In genomic region chrX:65697915-65698796, GRCh38 we compare ENCODE assay signal across 9 cellular contexts. TPM values are rescaled to one million over a fixed set of nuclear protein-coding genes. Genes with fewer than 3 reads are reported as not detected.
DNase-seq lines count a peak whose midpoint lies in the region; ATAC-seq and TF ChIP-seq lines count a peak whose summit lies in the region.
"Had no signal": no experiment of that assay in that cellular context is flagged by ENCODE, and none has a peak within 500 bp of the region (broad histone marks: within the 10 kb centered on the region; RNA-seq: fewer than 3 reads in every experiment).

No MANE protein-coding gene starts in this region.

- H3K4me3 ChIP-seq in OCI-LY3 (ENCODE audit: low read length) (peak overlapping the region; percentile 66), heart left ventricle (peak overlapping the region in 3 of 12 donors; percentile 6 to 28 (median 12))

- no peaks in the 10 kb centered on the region for H3K27me3 Mint-ChIP-seq in activated T-cell treated with anti-CD3 and anti-CD28 coated beads, Interleukin-2, amount 50 U/mL, for 4 hours (ENCODE audit: low read depth)

- peaks cover 9% of the 10 kb centered on the region for H3K36me3 ChIP-seq in OCI-LY3 (replicated peaks; ENCODE audit: low read depth, low read length)
- H3K36me3 ChIP-seq in heart left ventricle = peaks cover 0 to 7% (median 0%) of the 10 kb centered on the region in 9 donors

- TF ChIP-seq POLR2A in GM15510 (IDR thresholded peaks at IDR 0.05; ENCODE audit: borderline replicate concordance, extremely low read depth, insufficient read length) (peak; percentile 25), heart left ventricle (IDR thresholded peaks at IDR 0.05) (no peak)

- H3K27me3 ChIP-seq in OCI-LY3 (ENCODE audit: low read depth, low read length) (no peaks in the 10 kb centered on the region), heart left ventricle (no peaks in the 10 kb centered on the region)

- peak overlapping the region; percentile 96 for H3K4me2 ChIP-seq in OCI-LY3 (ENCODE audit: low read length)

- ATAC-seq in HG02870 (IDR thresholded peaks at IDR 0.05; ENCODE audit: unreplicated experiment) (peak; percentile 60), heart left ventricle (peak; percentile 59 to 83 (median 70))
- peak; percentile 83 to 90 for ATAC-seq in activated T-cell treated with anti-CD3 and anti-CD28 coated beads, Interleukin-2, amount 50 U/mL, for 4 hours

- H3K9me3 ChIP-seq in OCI-LY3 (ENCODE audit: insufficient read depth, low read length) (no peaks in the 10 kb centered on the region), heart left ventricle (no peaks in the 10 kb centered on the region)

- H3K27ac ChIP-seq in OCI-LY3 (ENCODE audit: low read length) (peak overlapping the region; percentile 99), heart left ventricle (peak overlapping the region; percentile 7 to 93 (median 78))
- H3K27ac ChIP-seq: VCaP had no signal

- 0 out of 2 replicates have a peak, but pooled peaks cover 3% of the 10 kb centered on the region for H4K20me1 ChIP-seq in OCI-LY3 (ENCODE audit: insufficient read depth, low read length)

- peaks cover 59% of the 10 kb centered on the region for H3K4me1 ChIP-seq in OCI-LY3 (ENCODE audit: low read length)
- H3K4me1 ChIP-seq in heart left ventricle = peaks cover 0 to 98% (median 76%) of the 10 kb centered on the region in 12 donors

- DNase-seq in activated T-cell treated with anti-CD3 and anti-CD28 coated beads, Interleukin-2, amount 50 U/mL, for 4 hours = peak; percentile 67
- DNase-seq in heart left ventricle (peak; percentile 61 to 79 (median 71)), posterior vena cava (ENCODE audit: low spot score) (no peak), NCI-H1092 (lab: John Stamatoyannopoulos, UW) (no peak)
- peak; percentile 35 to 68 for DNase-seq in stimulated activated CD4-positive, alpha-beta T cell treated with anti-CD3 and anti-CD28 coated beads, Interleukin-1b, Interleukin-23, amount 100 ng/mL, for 4 hours (ENCODE audit: low read depth in 2 of 2)

- TF ChIP-seq CTCF in OCI-LY3 (IDR thresholded peaks at IDR 0.05; ENCODE audit: low read depth, low read length) (no peak), heart left ventricle (IDR thresholded peaks at IDR 0.05) (no peak)

- WGBS in heart left ventricle, 4 donors = 25 to 51% (median 41%) methylated on average over 5 to 6 of the region's 6 CpGs

- H3K4me3 Mint-ChIP-seq in activated T-cell treated with anti-CD3 and anti-CD28 coated beads, Interleukin-2, amount 50 U/mL, for 4 hours = peak overlapping the region; percentile 54

- no peak overlapping the region for H2AFZ ChIP-seq in OCI-LY3 (ENCODE audit: low read depth, low read length)

- intact Hi-C loops in heart left ventricle (cut with DNase I) = loop anchor here in 2 of 10 donors (2.0 kb wide), 2 partner anchors 19 to 29 kb away; no protein-coding TSS in a partner anchor
- intact Hi-C loops in posterior vena cava (cut with DNase I) = no loop called here

- no peaks in the 10 kb centered on the region for H3K9me3 Mint-ChIP-seq in activated T-cell treated with anti-CD3 and anti-CD28 coated beads, Interleukin-2, amount 50 U/mL, for 4 hours

- peak overlapping the region; percentile 71 for H3K9ac ChIP-seq in OCI-LY3 (ENCODE audit: low read length)

- H3K79me2 ChIP-seq in OCI-LY3 (ENCODE audit: low read length) = peaks cover 77% of the 10 kb centered on the region

- peaks cover 90% of the 10 kb centered on the region for H3K4me1 Mint-ChIP-seq in activated T-cell treated with anti-CD3 and anti-CD28 coated beads, Interleukin-2, amount 50 U/mL, for 4 hours (ENCODE audit: low read depth)

- H3K36me3 Mint-ChIP-seq in activated T-cell treated with anti-CD3 and anti-CD28 coated beads, Interleukin-2, amount 50 U/mL, for 4 hours (ENCODE audit: insufficient read depth) = peaks cover 32% of the 10 kb centered on the region

RNA-seq across cellular contexts. Expression of gene MSN, which starts 30.7 kb away (rescaled TPM):
- 100 to 1,000 TPM; 403 to 452 (median 429) TPM for total RNA-seq in activated T-cell treated with anti-CD3 and anti-CD28 coated beads, Interleukin-2, amount 50 U/mL, for 4 hours
- total RNA-seq in heart left ventricle = 100 to 1,000 TPM in 8 of 9 donors, 10 to 100 TPM in 1; 99.6 to 298 (median 153) TPM
- polyA plus RNA-seq in heart left ventricle = 100 to 1,000 TPM in 1 of 2 donors, 10 to 100 TPM in 1; 48.9 to 178 TPM
- total RNA-seq in posterior vena cava = 100 to 1,000 TPM; 342 to 478 TPM

Comparison
In these comparisons a context has a peak if more than half of its experiments do, and no peak if none do; other contexts are left out.
1. DNase-seq: peak in activated T-cell treated with anti-CD3 and anti-CD28 coated beads, Interleukin-2, amount 50 U/mL, for 4 hours (single experiment), heart left ventricle (5 of 5) and stimulated activated CD4-positive, alpha-beta T cell treated with anti-CD3 and anti-CD28 coated beads, Interleukin-1b, Interleukin-23, amount 100 ng/mL, for 4 hours (2 of 2); none in posterior vena cava (single experiment) and NCI-H1092 (single experiment).
2. Peak in every context shown above with its lines, with median percentiles within 50 percentile points of each other: ATAC-seq.